In genomic region chr10:98225000-98225399, GRCh38 we compare ENCODE assay signal across 16 cellular contexts. TPM values are rescaled to one million over a fixed set of nuclear protein-coding genes. Genes with fewer than 3 reads are reported as not detected.
DNase-seq lines count a peak whose midpoint lies in the region; ATAC-seq and TF ChIP-seq lines count a peak whose summit lies in the region.
"Had no signal": no experiment of that assay in that cellular context is flagged by ENCODE, and none has a peak within 500 bp of the region (broad histone marks: within the 10 kb centered on the region; RNA-seq: fewer than 3 reads in every experiment).

No MANE protein-coding gene starts in this region.

- peaks cover 17% of the 10 kb centered on the region for H4K20me1 ChIP-seq in SK-N-SH (ENCODE audit: insufficient read depth)

- peak overlapping the region; percentile 51 to 58 for H3K27ac ChIP-seq in SK-N-SH (ENCODE audit: low read depth in 2 of 2, low read length in 1 of 2)

- ATAC-seq in HG03520 (IDR thresholded peaks at IDR 0.05; ENCODE audit: unreplicated experiment) (no peak), HG03039 (IDR thresholded peaks at IDR 0.05; ENCODE audit: unreplicated experiment) (no peak)

- intact Hi-C loops in head of caudate nucleus (cut with DNase I) = no loop called here

- CTCF ChIA-PET in SK-N-SH (lab: Yijun Ruan, JAX) = interaction anchor here (1.0 to 1.6 kb wide), 2 partner anchors 55 to 85 kb away, joined by 3 to 4 read pairs; no protein-coding TSS in a partner anchor

- no peak overlapping the region; the same call in 1 of the 2 replicates for H3K4me2 ChIP-seq in SK-N-SH

- TF ChIP-seq EP300 in SK-N-SH (IDR thresholded peaks at IDR 0.05; ENCODE audit: borderline replicate concordance in 1 of 2, low read depth in 1 of 2, low read length in 1 of 2) = no peak

- peaks cover 14% of the 10 kb centered on the region; the same call in 1 of the 2 replicates for H3K9me3 ChIP-seq in SK-N-SH

- peak; percentile 57 for DNase-seq in EH (ENCODE audit: low read depth)
- DNase-seq in SK-N-SH = peak; percentile 4
- DNase-seq in dermis blood vessel endothelial cell = peak; percentile 41
- peak; percentile 6 to 40 for DNase-seq in foreskin fibroblast
- no peak for DNase-seq in head of caudate nucleus
- no peak for DNase-seq in NCI-H226
- DNase-seq: C1 segment of cervical spinal cord, DMS 273 treated with DMSO at 0.1 percent for 48 hours, H9, NCI-H1436, NCI-H2081, NCI-H526, RPMI8226 had no signal

- no peak overlapping the region for H3K9ac ChIP-seq in SK-N-SH

- no peaks in the 10 kb centered on the region for H3K9me2 ChIP-seq in SK-N-SH

- H3K36me3 ChIP-seq in SK-N-SH (replicated peaks in 1 of 2; ENCODE audit: control insufficient read depth in 1 of 2, insufficient read depth in 2 of 2, low read length in 1 of 2) = peaks cover 0 to 13% of the 10 kb centered on the region in 2 experiments

- POLR2A ChIA-PET in SK-N-SH (lab: Yijun Ruan, JAX) = no interaction called here

- no peaks in the 10 kb centered on the region for H3K27me3 ChIP-seq in SK-N-SH (ENCODE audit: insufficient read depth)

- H3K4me3 ChIP-seq in SK-N-SH (ENCODE audit: low read depth in 2 of 2, low read length in 1 of 2) (no peak overlapping the region), foreskin fibroblast (ENCODE audit: low read depth in 1 of 2, low read length in 2 of 2) (no peak overlapping the region)

- 66% methylated on average over 1 of the region's 1 CpG for WGBS in SK-N-SH (ENCODE audit: low lambda C conversion rate)

- peaks cover 5 to 15% of the 10 kb centered on the region in 2 experiments; a peak in 3 of 4 replicates for H3K4me1 ChIP-seq in SK-N-SH (ENCODE audit: control insufficient read depth in 1 of 2, insufficient read depth in 2 of 2, low read depth in 1 of 2, low read length in 1 of 2)

- no peak for TF ChIP-seq RAD21 in SK-N-SH (IDR thresholded peaks at IDR 0.05; ENCODE audit: low read length)

- no peak for TF ChIP-seq CTCF in SK-N-SH (IDR thresholded peaks at IDR 0.05)
- TF ChIP-seq CTCF in foreskin fibroblast (IDR thresholded peaks at IDR 0.05; ENCODE audit: low read depth, low read length) = no peak

- H2AFZ ChIP-seq in SK-N-SH (ENCODE audit: low read depth) = no peak overlapping the region

- H3K79me2 ChIP-seq in SK-N-SH (ENCODE audit: insufficient read depth) = peaks cover 67% of the 10 kb centered on the region

- H3F3A ChIP-seq in SK-N-SH (replicated peaks; ENCODE audit: insufficient read depth) = peaks cover 8% of the 10 kb centered on the region

TF ChIP-seq in SK-N-SH, 30 proteins besides CTCF, POLR2A, EP300 and RAD21:
- TF ChIP-seq MXI1 (IDR thresholded peaks at IDR 0.05; ENCODE audit: low read depth, low read length) = no peak
- no peak for TF ChIP-seq YY1 (IDR thresholded peaks at IDR 0.05; ENCODE audit: low read depth)
- no peak for TF ChIP-seq RXRA (IDR thresholded peaks at IDR 0.05; ENCODE audit: borderline replicate concordance, low read depth)
- no peak for TF ChIP-seq REST (IDR thresholded peaks at IDR 0.05; ENCODE audit: low read depth, low read length)
- TF ChIP-seq PBX3 (IDR thresholded peaks at IDR 0.05) = no peak
- no peak for TF ChIP-seq MAX (IDR thresholded peaks at IDR 0.05; ENCODE audit: low read depth)
- TF ChIP-seq JUND (IDR thresholded peaks at IDR 0.05) = no peak
- TF ChIP-seq EZH2phosphoT487 (IDR thresholded peaks at IDR 0.05; ENCODE audit: borderline replicate concordance, low read depth) = no peak
- no peak for TF ChIP-seq FOXM1 (IDR thresholded peaks at IDR 0.05; ENCODE audit: low read depth)
- no peak for TF ChIP-seq CHD2 (IDR thresholded peaks at IDR 0.05; ENCODE audit: low read length, partially characterized antibody)
- no peak for TF ChIP-seq IRF3 (IDR thresholded peaks at IDR 0.05; ENCODE audit: low read depth, low read length)
- TF ChIP-seq NRF1 (IDR thresholded peaks at IDR 0.05; ENCODE audit: low read depth, low read length) = no peak
- no peak for TF ChIP-seq SIN3A (IDR thresholded peaks at IDR 0.05; ENCODE audit: borderline replicate concordance, low read depth, low read length)
- TF ChIP-seq RCOR1 (IDR thresholded peaks at IDR 0.05; ENCODE audit: low read length) = no peak
- no peak for TF ChIP-seq TCF12 (IDR thresholded peaks at IDR 0.05)
- TF ChIP-seq FOSL2 (IDR thresholded peaks at IDR 0.05; ENCODE audit: borderline replicate concordance, low read depth) = no peak
- no peak for TF ChIP-seq ZBTB33 (IDR thresholded peaks at IDR 0.05; ENCODE audit: borderline replicate concordance, low read depth)
- TF ChIP-seq MEF2A (IDR thresholded peaks at IDR 0.05; ENCODE audit: borderline replicate concordance, low read depth) = no peak

RNA-seq across cellular contexts. Expression of gene LOXL4, which starts 43.0 kb away (rescaled TPM):
- polyA plus RNA-seq in SK-N-SH (2012; rRNA removed) = 1.4 and 1.7 TPM in 2 replicates
- 0.76 and 1.4 TPM in 2 replicates for polyA plus RNA-seq in SK-N-SH (2012; cell fraction: cytosol; rRNA removed)
- polyA plus RNA-seq in SK-N-SH (2012; cell fraction: nucleus; rRNA removed) = 1.8 and 2.2 TPM in 2 replicates
- 0.68 and 0.88 TPM in 2 replicates for total RNA-seq in dermis blood vessel endothelial cell
- total RNA-seq: OCI-LY7 had no signal

Comparison
In these comparisons a context has a peak if more than half of its experiments do, and no peak if none do; other contexts are left out.
1. DNase-seq: peak in EH (single experiment), SK-N-SH (single experiment), dermis blood vessel endothelial cell (single experiment) and foreskin fibroblast (2 of 2); none in head of caudate nucleus (0 of 42) and NCI-H226 (single experiment).